ENCODE assay signal across 7 cellular contexts in genomic region chr2:37196320-37197195, GRCh38.
DNase-seq lines count a peak whose midpoint lies in the region; ATAC-seq and TF ChIP-seq lines count a peak whose summit lies in the region.

Gene CEBPZOS (plus strand): TSS chr2:37196496. CDS start chr2:37199705, 3,209 bp downstream.

- in situ Hi-C loops in astrocyte of the cerebellum (cut with HindIII; ENCODE audit: low sequenced_read_pairs) = no loop called here

- DNase-seq in NCI-H2081 (lab: John Stamatoyannopoulos, UW) (peak; percentile 86 to 88), T-helper 9 cell (peak; percentile 91), astrocyte of the cerebellum (ENCODE audit: low read depth) (peak; percentile 35), hippocampal formation (lab: John Stamatoyannopoulos, UW) (peak; percentile 46 to 78), skeletal muscle cell (ENCODE audit: low read depth) (no peak)

- ATAC-seq in GM18508 (IDR thresholded peaks at IDR 0.05; ENCODE audit: insufficient read depth, unreplicated experiment) (peak; percentile 42), HG03025 (IDR thresholded peaks at IDR 0.05; ENCODE audit: low FRiP score, unreplicated experiment) (peak; percentile 51)

- TF ChIP-seq CTCF in astrocyte of the cerebellum (IDR thresholded peaks at IDR 0.05; ENCODE audit: low read depth, low read length, missing control alignments) = no peak

- H3K4me3 ChIP-seq in astrocyte of the cerebellum (ENCODE audit: low read depth, low read length) (peak within 1 kb of the TSS; percentile 73), skeletal muscle cell (ENCODE audit: low read depth, low read length) (peak within 1 kb of the TSS; percentile 78)
